1 cellular context compared by ENCODE assay signal in the genomic region with DNA sequence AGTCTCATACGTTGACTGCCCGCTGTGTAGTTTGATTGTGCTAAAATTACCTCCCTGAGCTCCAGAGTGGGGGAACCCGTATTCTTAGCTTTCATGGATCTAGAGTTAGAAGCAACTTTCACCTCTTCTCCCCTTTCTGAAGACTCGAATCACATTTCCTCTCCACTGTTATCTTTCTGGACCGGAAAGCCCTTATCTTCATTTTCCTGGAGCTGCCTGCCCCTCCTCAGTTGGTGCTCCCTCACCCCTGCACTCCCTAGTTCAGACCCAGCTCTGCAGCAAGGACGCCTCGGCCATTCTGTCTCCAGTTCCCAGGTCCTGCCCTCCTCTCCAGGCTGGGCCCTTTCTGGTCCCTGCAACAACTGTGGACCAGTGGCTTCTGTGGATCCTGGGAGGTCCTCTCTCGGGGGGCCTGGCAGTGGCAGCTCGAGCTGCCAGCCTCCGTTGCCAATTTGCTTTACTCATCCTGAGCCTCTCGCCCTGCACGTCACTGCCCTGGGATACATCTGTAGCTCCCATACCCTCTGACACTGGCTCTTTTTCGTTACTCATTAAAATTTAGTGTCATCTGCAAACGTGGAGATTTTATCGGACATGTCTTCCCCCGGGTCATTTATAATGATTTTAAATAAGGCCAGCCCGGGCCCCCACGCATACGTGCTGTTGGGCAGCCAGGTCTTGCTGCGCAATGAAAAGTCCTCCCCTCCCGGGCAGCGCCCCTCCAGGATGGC.
TF ChIP-seq lines count a peak whose summit lies in the region.

No MANE protein-coding gene starts in this region.

TF ChIP-seq in K562, 482 proteins besides CTCF, POLR2A, EP300 and RAD21 (continued from another document):
- peak; percentile 70 for TF ChIP-seq ETV1 (tag; conservative IDR thresholded peaks at IDR 0.05; ENCODE audit: low read depth)
- TF ChIP-seq CTBP1 (IDR thresholded peaks at IDR 0.05; ENCODE audit: borderline replicate concordance) = peak; percentile 27; the same call in 1 of the 2 replicates
- no peak for TF ChIP-seq FOXM1 (IDR thresholded peaks at IDR 0.05; ENCODE audit: low read depth)
- TF ChIP-seq FOXM1 (CRISPR knock-in tag; IDR thresholded peaks at IDR 0.05; ENCODE audit: low read depth) = no peak
- TF ChIP-seq CBFA2T2 (conservative IDR thresholded peaks at IDR 0.05) = 0 out of 2 replicates have a peak, but pooled peaks have one; percentile 27
